ENCODE assay signal across 30 cellular contexts in the genomic region with DNA sequence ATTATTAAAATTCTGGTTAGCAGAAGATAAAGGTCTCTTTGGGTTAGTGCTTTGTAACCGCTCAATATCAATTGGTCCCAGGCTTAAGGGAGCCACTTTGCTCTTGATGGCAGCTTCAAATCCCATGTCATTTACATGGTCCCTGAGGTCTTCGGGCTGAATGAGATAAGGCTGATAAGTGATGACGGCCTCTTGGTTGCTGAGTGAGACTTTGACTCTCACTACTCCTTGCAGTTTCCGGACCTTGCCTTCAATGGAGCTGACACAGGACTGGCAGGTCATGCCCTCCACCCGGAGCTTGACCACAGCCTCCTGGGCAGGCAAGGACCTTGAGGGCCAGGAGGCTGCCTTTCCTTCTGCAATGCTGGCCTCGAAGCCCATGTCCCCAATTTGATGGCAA.
"Had no signal": no experiment of that assay in that cellular context is flagged by ENCODE, and none has a peak within 500 bp of the region (broad histone marks: within the 10 kb centered on the region; RNA-seq: fewer than 3 reads in every experiment).

No MANE protein-coding gene starts in this region.

- H3K4me1 Mint-ChIP-seq: naive B cell; neural crest cell; stimulated activated effector memory CD8-positive, alpha-beta T cell treated with anti-CD3 and anti-CD28 coated beads, Interleukin-12 subunit alpha, Interleukin-12 subunit beta, amount 100 ng/mL, for 72 hours had no signal

- H3K27me3 Mint-ChIP-seq: naive thymus-derived CD8-positive, alpha-beta T cell; progenitor cell of endocrine pancreas; stimulated activated naive CD8-positive, alpha-beta T cell treated with anti-CD3 and anti-CD28 coated beads, Interleukin-15, amount 100 ng/mL, for 72 hours; type B pancreatic cell had no signal

- H3K36me3 ChIP-seq: ovary, suprapubic skin, upper lobe of right lung, uterus had no signal

- H3K27ac ChIP-seq: ovary, parathyroid adenoma, psoas muscle, skin epidermis, suprapubic skin, testis, tibial artery, transverse colon, upper lobe of right lung, uterus had no signal

- H3K4me3 Mint-ChIP-seq: naive thymus-derived CD8-positive, alpha-beta T cell; natural killer cell treated with Interleukin-12 subunit alpha and Interleukin-12 subunit beta and Interleukin-15 and Interleukin-18, amount 100 ng/mL, for 72 hours; nephron progenitor cell; neural crest cell; stimulated activated effector memory CD8-positive, alpha-beta T cell treated with anti-CD3 and anti-CD28 coated beads, Interleukin-12 subunit alpha, Interleukin-12 subunit beta, amount 100 ng/mL, for 72 hours; stimulated activated naive CD8-positive, alpha-beta T cell treated with anti-CD3 and anti-CD28 coated beads, Interleukin-15, amount 100 ng/mL, for 72 hours; type B pancreatic cell had no signal

- H3K4me1 ChIP-seq: psoas muscle, suprapubic skin, testis, tibial artery, upper lobe of right lung, uterus had no signal

- H3K9me3 ChIP-seq: ovary, psoas muscle, suprapubic skin, testis, tibial artery, transverse colon, upper lobe of right lung, uterus had no signal

- H2AFZ ChIP-seq: parathyroid adenoma had no signal

- H3K27me3 ChIP-seq: ovary, suprapubic skin, testis, tibial artery, transverse colon, upper lobe of right lung, uterus had no signal

- H3K4me3 ChIP-seq: ovary, psoas muscle, skin epidermis, suprapubic skin, testis, tibial artery, transverse colon, upper lobe of right lung, uterus had no signal

- ATAC-seq: naive thymus-derived CD8-positive, alpha-beta T cell; natural killer cell treated with Interleukin-12 subunit alpha and Interleukin-12 subunit beta and Interleukin-15 and Interleukin-18, amount 100 ng/mL, for 72 hours; psoas muscle; right cardiac atrium; sciatic nerve; stimulated activated effector memory CD8-positive, alpha-beta T cell treated with anti-CD3 and anti-CD28 coated beads, Interleukin-12 subunit alpha, Interleukin-12 subunit beta, amount 100 ng/mL, for 72 hours; stimulated activated naive CD8-positive, alpha-beta T cell treated with anti-CD3 and anti-CD28 coated beads, Interleukin-15, amount 100 ng/mL, for 72 hours; stimulated activated naive CD8-positive, alpha-beta T cell treated with anti-CD3 and anti-CD28 coated beads, Interleukin-15, Interleukin-2, amounts not matched to agents 100 U/mL and 50 U/mL, for 24 hours; upper lobe of right lung had no signal

- H3K79me2 ChIP-seq: parathyroid adenoma had no signal

- H3K36me3 Mint-ChIP-seq: naive B cell; naive thymus-derived CD8-positive, alpha-beta T cell; natural killer cell treated with Interleukin-12 subunit alpha and Interleukin-12 subunit beta and Interleukin-15 and Interleukin-18, amount 100 ng/mL, for 72 hours had no signal

- H3K27ac Mint-ChIP-seq: naive thymus-derived CD8-positive, alpha-beta T cell; natural killer cell treated with Interleukin-12 subunit alpha and Interleukin-12 subunit beta and Interleukin-15 and Interleukin-18, amount 100 ng/mL, for 72 hours; nephron progenitor cell; progenitor cell of endocrine pancreas; stimulated activated effector memory CD8-positive, alpha-beta T cell treated with anti-CD3 and anti-CD28 coated beads, Interleukin-12 subunit alpha, Interleukin-12 subunit beta, amount 100 ng/mL, for 72 hours; stimulated activated naive CD8-positive, alpha-beta T cell treated with anti-CD3 and anti-CD28 coated beads, Interleukin-15, amount 100 ng/mL, for 72 hours; type B pancreatic cell had no signal

- H3K9me3 Mint-ChIP-seq: naive B cell; naive thymus-derived CD8-positive, alpha-beta T cell; natural killer cell treated with Interleukin-12 subunit alpha and Interleukin-12 subunit beta and Interleukin-15 and Interleukin-18, amount 100 ng/mL, for 72 hours; nephron progenitor cell; neural crest cell; stimulated activated effector memory CD8-positive, alpha-beta T cell treated with anti-CD3 and anti-CD28 coated beads, Interleukin-12 subunit alpha, Interleukin-12 subunit beta, amount 100 ng/mL, for 72 hours; stimulated activated naive CD8-positive, alpha-beta T cell treated with anti-CD3 and anti-CD28 coated beads, Interleukin-15, amount 100 ng/mL, for 72 hours had no signal

- DNase-seq: naive B cell; naive thymus-derived CD8-positive, alpha-beta T cell; nephron progenitor cell; occipital lobe; ovary; posterior cingulate gyrus; psoas muscle; right cardiac atrium; stimulated activated CD4-positive, alpha-beta T cell treated with anti-CD3 and anti-CD28 coated beads, Interleukin-15, amount 100 ng/mL, for 24 hours; stimulated activated CD4-positive, alpha-beta T cell treated with anti-CD3 and anti-CD28 coated beads, Interleukin-2, amount 100 ng/mL, for 24 hours; stimulated activated CD4-positive, alpha-beta T cell treated with anti-CD3 and anti-CD28 coated beads, Interleukin-2, amount 100 ng/mL, for 48 hours; stimulated activated CD4-positive, alpha-beta T cell treated with anti-CD3 and anti-CD28 coated beads, Interleukin-4, amount 100 ng/mL, for 24 hours; stimulated activated naive CD4-positive, alpha-beta T cell; stimulated activated naive CD8-positive, alpha-beta T cell treated with anti-CD3 and anti-CD28 coated beads, Interleukin-15, amount 100 ng/mL, for 72 hours; stimulated activated naive CD8-positive, alpha-beta T cell treated with anti-CD3 and anti-CD28 coated beads, Interleukin-15, Interleukin-2, amounts not matched to agents 100 U/mL and 50 U/mL, for 24 hours; substantia nigra; testis; tibial artery; transverse colon; upper lobe of right lung; uterus had no signal

- H3K9ac ChIP-seq: parathyroid adenoma had no signal
